ENCODE assay signal across 8 cellular contexts in the genomic region with DNA sequence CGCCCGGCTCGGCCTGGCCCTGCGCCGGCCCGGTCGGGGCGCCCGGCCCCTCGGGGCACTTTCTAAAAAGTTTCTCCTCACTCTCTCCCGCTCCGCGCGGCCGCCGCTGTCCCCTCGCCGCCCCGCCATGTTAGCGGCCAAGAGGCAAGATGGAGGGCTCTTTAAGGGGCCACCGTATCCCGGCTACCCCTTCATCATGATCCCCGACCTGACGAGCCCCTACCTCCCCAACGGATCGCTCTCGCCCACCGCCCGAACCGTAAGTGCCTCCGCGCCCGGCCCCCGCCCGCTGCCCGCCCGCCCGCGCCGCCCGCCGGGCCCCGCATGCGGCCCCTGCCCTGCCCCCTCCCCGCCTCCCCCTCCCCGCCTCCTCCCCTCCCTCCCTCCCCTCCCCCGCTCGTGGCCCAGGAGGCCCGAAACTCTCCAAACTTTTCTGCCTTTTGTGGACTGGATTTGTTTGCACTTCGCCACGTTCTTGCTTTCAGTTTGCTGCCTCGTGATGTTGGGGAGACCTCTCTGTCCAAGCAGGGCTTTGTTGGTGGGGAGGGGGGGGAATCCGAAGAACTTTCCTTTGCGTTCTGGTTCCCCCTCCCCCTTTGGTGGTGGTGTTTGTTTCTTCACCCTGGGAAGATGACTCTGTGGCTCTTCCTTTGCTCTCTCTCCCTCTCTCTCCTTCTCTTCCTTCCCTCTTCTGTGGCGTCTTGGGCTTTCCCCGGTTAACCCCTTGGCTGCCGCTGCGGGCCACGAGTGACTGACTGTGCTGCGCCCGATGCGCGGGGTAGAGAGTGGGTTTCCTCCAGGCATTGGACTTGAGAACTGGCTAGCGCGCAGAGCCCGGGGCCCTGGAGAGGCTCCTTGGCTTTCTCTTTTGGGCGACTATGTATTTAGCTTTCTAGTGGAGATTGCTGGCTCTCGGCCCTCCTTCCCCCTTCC. TPM values are rescaled to one million over a fixed set of nuclear protein-coding genes. Genes with fewer than 3 reads are reported as not detected.
A peak's percentile ranks its signal among the peaks of the same experiment; 100 is the strongest.
DNase-seq lines count a peak whose midpoint lies in the region; ATAC-seq and TF ChIP-seq lines count a peak whose summit lies in the region.

No MANE protein-coding gene starts in this region.

- no peak for TF ChIP-seq CTCF in esophagus muscularis mucosa (IDR thresholded peaks at IDR 0.05)

- peaks cover 0 to 14% of the 10 kb centered on the region in 2 donors for H3K36me3 Mint-ChIP-seq in naive B cell

- H3K9me3 Mint-ChIP-seq in naive B cell, result peaks cover 0 to 2% (median 0%) of the 10 kb centered on the region in 7 donors

- H3K27ac ChIP-seq in esophagus muscularis mucosa (replicated peaks in 1 of 4) (peak overlapping the region; percentile 90 to 93 (median 92)), thymus (ENCODE audit: low read depth) (peak overlapping the region; percentile 77)

- H3K36me3 ChIP-seq in esophagus muscularis mucosa (no peaks in the 10 kb centered on the region), thymus (ENCODE audit: control insufficient read depth, insufficient read depth) (no peaks in the 10 kb centered on the region)

- intact Hi-C loops in esophagus muscularis mucosa (cut with DNase I), result loop anchor here (10.0 kb wide), 1 partner anchor 103 kb away; no protein-coding TSS in a partner anchor

- peak overlapping the region in 4 of 6 donors; percentile 54 to 98 (median 80) for H3K27ac Mint-ChIP-seq in naive B cell

- peak; percentile 14 for DNase-seq in GF-D8 (lab: John Stamatoyannopoulos, UW)
- peak; percentile 69 for DNase-seq in NCI-H82 (lab: John Stamatoyannopoulos, UW)
- DNase-seq in activated T-cell treated with anti-CD3 and anti-CD28 coated beads for 4 hours, result peak; percentile 7
- DNase-seq in esophagus muscularis mucosa (ENCODE audit: extremely low spot score), result no peak
- DNase-seq in naive B cell, result peak; percentile 14

- H3K27me3 Mint-ChIP-seq in naive B cell, result peaks cover 58 to 60% (median 60%) of the 10 kb centered on the region in 3 donors

- no peaks in the 10 kb centered on the region for H3K27me3 ChIP-seq in esophagus muscularis mucosa
- H3K27me3 ChIP-seq in thymus (ENCODE audit: control insufficient read depth, insufficient read depth), result peaks cover 16% of the 10 kb centered on the region

- ATAC-seq in naive B cell (ENCODE audit: low read depth in 2 of 2), result peak; percentile 54 to 55
- no peak for ATAC-seq in GM19395 (IDR thresholded peaks at IDR 0.05; ENCODE audit: unreplicated experiment)
- ATAC-seq in HG03159 (IDR thresholded peaks at IDR 0.05; ENCODE audit: unreplicated experiment), result no peak

- H3K4me1 ChIP-seq in esophagus muscularis mucosa (peaks cover 30 to 52% (median 49%) of the 10 kb centered on the region in 4 donors), thymus (ENCODE audit: control insufficient read depth, insufficient read depth, low read length) (peaks cover 3% of the 10 kb centered on the region)

- H3K9me3 ChIP-seq in esophagus muscularis mucosa, result no peaks in the 10 kb centered on the region
- no peaks in the 10 kb centered on the region for H3K9me3 ChIP-seq in thymus (ENCODE audit: control insufficient read depth)

- peak overlapping the region; percentile 68 to 91 (median 76) for H3K4me3 ChIP-seq in esophagus muscularis mucosa
- peak overlapping the region; percentile 88 for H3K4me3 ChIP-seq in thymus (ENCODE audit: low read length)

- H3K4me1 Mint-ChIP-seq in naive B cell, result peaks cover 27 to 39% (median 32%) of the 10 kb centered on the region in 3 donors

- TF ChIP-seq EP300 in esophagus muscularis mucosa (IDR thresholded peaks at IDR 0.05), result no peak

- no peak for TF ChIP-seq POLR2A in esophagus muscularis mucosa (IDR thresholded peaks at IDR 0.05; ENCODE audit: low read depth)

- WGBS in esophagus muscularis mucosa, result 4% methylated on average over 38 of the region's 68 CpGs
- WGBS in thymus, result 1% methylated on average over 67 of the region's 68 CpGs

- H3K4me3 Mint-ChIP-seq in naive B cell, result peak overlapping the region; percentile 87 to 97 (median 94)

RNA-seq across cellular contexts. Expression of a gene that starts 1.6 kb away (rescaled TPM):
- 10 to 100 TPM in 3 of 4 donors, 1 to 10 TPM in 1; 7.8 to 24.1 (median 19.2) TPM for total RNA-seq in esophagus muscularis mucosa
- polyA plus RNA-seq in naive B cell (ENCODE audit: low read depth in 6 of 6), result under 1 TPM in 1 of 6 donors, not detected in 5; 0.30 TPM
- polyA plus RNA-seq in thymus, result 11.1 TPM

Comparison
In these comparisons a context has a peak if more than half of its experiments do, and no peak if none do; other contexts are left out.
1. ATAC-seq: peak in naive B cell (2 of 2); none in GM19395 (single experiment) and HG03159 (single experiment).